In the genomic region with DNA sequence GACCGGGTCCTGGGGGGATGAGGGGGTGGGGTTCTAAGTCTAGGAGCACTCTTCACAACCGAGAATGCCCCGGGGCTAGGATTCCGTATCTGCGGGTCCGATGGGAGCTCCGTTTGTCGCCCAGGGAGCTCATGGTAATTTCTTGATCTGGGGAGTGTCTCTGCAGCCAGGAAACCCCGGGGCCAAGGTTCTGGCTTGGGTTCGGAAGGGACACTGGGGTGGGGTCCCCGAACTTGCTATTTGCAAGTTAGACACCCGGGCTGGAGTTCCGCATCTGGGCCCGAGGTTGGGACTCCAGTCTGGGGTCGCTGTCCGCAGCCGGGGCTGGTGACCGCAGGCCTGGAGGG, we compare ENCODE assay signal across 8 cellular contexts. TPM values are rescaled to one million over a fixed set of nuclear protein-coding genes. Genes with fewer than 3 reads are reported as not detected.
DNase-seq lines count a peak whose midpoint lies in the region; ATAC-seq and TF ChIP-seq lines count a peak whose summit lies in the region.

No MANE protein-coding gene starts in this region.

- POLR2A ChIA-PET in WTC11 (lab: Charles Lee) = interaction anchor here (0.6 to 2.9 kb wide), 9 partner anchors 10 to 176 kb away, joined by 3 to 15 read pairs (median 4); no protein-coding TSS in a partner anchor

- no peaks in the 10 kb centered on the region for H3K9me3 Mint-ChIP-seq in WTC11

- no peak overlapping the region for H3K27ac Mint-ChIP-seq in WTC11

- no peak for TF ChIP-seq CTCF in AG09309 (IDR thresholded peaks at IDR 0.05; ENCODE audit: control insufficient read depth, insufficient read depth, low read depth, low read length, missing control alignments)
- TF ChIP-seq CTCF in WTC11 (IDR thresholded peaks at IDR 0.05) = no peak

- peak overlapping the region; percentile 83 for H3K4me3 Mint-ChIP-seq in WTC11

- H3K36me3 Mint-ChIP-seq in WTC11 = peaks cover 9% of the 10 kb centered on the region

- H3K4me3 ChIP-seq in AG09309 (ENCODE audit: control insufficient read depth, low read depth, low read length) (peak overlapping the region; percentile 97), iPS-11a (ENCODE audit: low read depth, low read length) (peak overlapping the region; percentile 76)

- peaks cover 43% of the 10 kb centered on the region for H3K4me1 Mint-ChIP-seq in WTC11

- ATAC-seq in GM21528 (IDR thresholded peaks at IDR 0.05; ENCODE audit: low FRiP score, unreplicated experiment) (peak; percentile 33), WTC11 (no peak)
- no peak for ATAC-seq in stimulated activated naive CD8-positive, alpha-beta T cell treated with anti-CD3 and anti-CD28 coated beads, Interleukin-15, Interleukin-2, amounts not matched to agents 100 U/mL and 50 U/mL, for 24 hours

- DNase-seq in AG09309 (ENCODE audit: low read depth) (no peak), WTC11 (ENCODE audit: low spot score) (no peak), AG20443 (ENCODE audit: low spot score) (no peak), NCI-H226 (no peak), NCI-H2029 treated with DMSO at 0.1 percent for 48 hours (lab: John Stamatoyannopoulos, UW) (no peak)
- peak; percentile 23 for DNase-seq in stimulated activated naive CD8-positive, alpha-beta T cell treated with anti-CD3 and anti-CD28 coated beads, Interleukin-15, Interleukin-2, amounts not matched to agents 100 U/mL and 50 U/mL, for 24 hours

- CTCF ChIA-PET in WTC11 (lab: Charles Lee) = interaction anchor here (0.5 to 3.8 kb wide), 19 partner anchors 9 to 178 kb away, joined by 3 to 89 read pairs (median 11); no protein-coding TSS in a partner anchor

- H3K27me3 Mint-ChIP-seq in WTC11 (ENCODE audit: low read depth) = peaks cover 15% of the 10 kb centered on the region

TF ChIP-seq in WTC11, 78 proteins besides CTCF, POLR2A, EP300 and RAD21:
- TF ChIP-seq, protein P1, sequence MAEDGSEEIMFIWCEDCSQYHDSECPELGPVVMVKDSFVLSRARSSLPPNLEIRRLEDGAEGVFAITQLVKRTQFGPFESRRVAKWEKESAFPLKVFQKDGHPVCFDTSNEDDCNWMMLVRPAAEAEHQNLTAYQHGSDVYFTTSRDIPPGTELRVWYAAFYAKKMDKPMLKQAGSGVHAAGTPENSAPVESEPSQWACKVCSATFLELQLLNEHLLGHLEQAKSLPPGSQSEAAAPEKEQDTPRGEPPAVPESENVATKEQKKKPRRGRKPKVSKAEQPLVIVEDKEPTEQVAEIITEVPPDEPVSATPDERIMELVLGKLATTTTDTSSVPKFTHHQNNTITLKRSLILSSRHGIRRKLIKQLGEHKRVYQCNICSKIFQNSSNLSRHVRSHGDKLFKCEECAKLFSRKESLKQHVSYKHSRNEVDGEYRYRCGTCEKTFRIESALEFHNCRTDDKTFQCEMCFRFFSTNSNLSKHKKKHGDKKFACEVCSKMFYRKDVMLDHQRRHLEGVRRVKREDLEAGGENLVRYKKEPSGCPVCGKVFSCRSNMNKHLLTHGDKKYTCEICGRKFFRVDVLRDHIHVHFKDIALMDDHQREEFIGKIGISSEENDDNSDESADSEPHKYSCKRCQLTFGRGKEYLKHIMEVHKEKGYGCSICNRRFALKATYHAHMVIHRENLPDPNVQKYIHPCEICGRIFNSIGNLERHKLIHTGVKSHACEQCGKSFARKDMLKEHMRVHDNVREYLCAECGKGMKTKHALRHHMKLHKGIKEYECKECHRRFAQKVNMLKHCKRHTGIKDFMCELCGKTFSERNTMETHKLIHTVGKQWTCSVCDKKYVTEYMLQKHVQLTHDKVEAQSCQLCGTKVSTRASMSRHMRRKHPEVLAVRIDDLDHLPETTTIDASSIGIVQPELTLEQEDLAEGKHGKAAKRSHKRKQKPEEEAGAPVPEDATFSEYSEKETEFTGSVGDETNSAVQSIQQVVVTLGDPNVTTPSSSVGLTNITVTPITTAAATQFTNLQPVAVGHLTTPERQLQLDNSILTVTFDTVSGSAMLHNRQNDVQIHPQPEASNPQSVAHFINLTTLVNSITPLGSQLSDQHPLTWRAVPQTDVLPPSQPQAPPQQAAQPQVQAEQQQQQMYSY (CRISPR knock-in tag; IDR thresholded peaks at IDR 0.05) = 0 out of 2 replicates have a peak, but pooled peaks have one; percentile 9
- TF ChIP-seq JUN (CRISPR knock-in tag; IDR thresholded peaks at IDR 0.05) = no peak
- TF ChIP-seq, protein P2, sequence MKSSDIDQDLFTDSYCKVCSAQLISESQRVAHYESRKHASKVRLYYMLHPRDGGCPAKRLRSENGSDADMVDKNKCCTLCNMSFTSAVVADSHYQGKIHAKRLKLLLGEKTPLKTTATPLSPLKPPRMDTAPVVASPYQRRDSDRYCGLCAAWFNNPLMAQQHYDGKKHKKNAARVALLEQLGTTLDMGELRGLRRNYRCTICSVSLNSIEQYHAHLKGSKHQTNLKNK (CRISPR knock-in tag; IDR thresholded peaks at IDR 0.05) = no peak
- TF ChIP-seq, protein P3, sequence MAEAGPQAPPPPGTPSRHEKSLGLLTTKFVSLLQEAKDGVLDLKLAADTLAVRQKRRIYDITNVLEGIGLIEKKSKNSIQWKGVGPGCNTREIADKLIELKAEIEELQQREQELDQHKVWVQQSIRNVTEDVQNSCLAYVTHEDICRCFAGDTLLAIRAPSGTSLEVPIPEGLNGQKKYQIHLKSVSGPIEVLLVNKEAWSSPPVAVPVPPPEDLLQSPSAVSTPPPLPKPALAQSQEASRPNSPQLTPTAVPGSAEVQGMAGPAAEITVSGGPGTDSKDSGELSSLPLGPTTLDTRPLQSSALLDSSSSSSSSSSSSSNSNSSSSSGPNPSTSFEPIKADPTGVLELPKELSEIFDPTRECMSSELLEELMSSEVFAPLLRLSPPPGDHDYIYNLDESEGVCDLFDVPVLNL (CRISPR knock-in tag; IDR thresholded peaks at IDR 0.05; ENCODE audit: borderline replicate concordance, low read depth) = 0 out of 2 replicates have a peak, but pooled peaks have one; percentile 13
- TF ChIP-seq, protein P4, sequence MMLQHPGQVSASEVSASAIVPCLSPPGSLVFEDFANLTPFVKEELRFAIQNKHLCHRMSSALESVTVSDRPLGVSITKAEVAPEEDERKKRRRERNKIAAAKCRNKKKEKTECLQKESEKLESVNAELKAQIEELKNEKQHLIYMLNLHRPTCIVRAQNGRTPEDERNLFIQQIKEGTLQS (CRISPR knock-in tag; conservative IDR thresholded peaks at IDR 0.05) = no peak
- no peak for TF ChIP-seq OVOL2 (CRISPR knock-in tag; IDR thresholded peaks at IDR 0.05; ENCODE audit: borderline replicate concordance)

RNA-seq across cellular contexts. Expression of a gene that starts 0.4 kb away (rescaled TPM):
- 35.0 to 36.7 TPM (median 35.6 TPM) in 3 replicates for total RNA-seq in WTC11 (2021)

RNA-seq across cellular contexts. Expression of a gene that starts 37.5 kb away (rescaled TPM):
- total RNA-seq in WTC11 (2021) = 23.5 to 29.1 TPM (median 25.6 TPM) in 3 replicates

RNA-seq across cellular contexts. Expression of a gene that starts 40.2 kb away (rescaled TPM):
- 132 to 146 TPM (median 144 TPM) in 3 replicates for total RNA-seq in WTC11 (2021)
